In genomic region chr2:228458364-228458763, GRCh38 we compare ENCODE assay signal across 11 cellular contexts.
"Had no signal": no experiment of that assay in that cellular context is flagged by ENCODE, and none has a peak within 500 bp of the region (broad histone marks: within the 10 kb centered on the region; RNA-seq: fewer than 3 reads in every experiment).

No MANE protein-coding gene starts in this region.

- H3K27ac ChIP-seq: GM23248 had no signal

- DNase-seq: GM23248, GOT3, H7, H9, HCEC 1CT, HFFc6 had no signal

- H3K27ac Mint-ChIP-seq: GM23338, H9, HFFc6 had no signal

- H2AFZ ChIP-seq: GM23248, GM23338 had no signal

- H3K9me3 ChIP-seq: HAP-1 had no signal

- H3K9ac ChIP-seq: GM23248 had no signal

- H3K4me2 ChIP-seq: GM23338 had no signal

- H3K4me3 Mint-ChIP-seq: GM23338, H9, HFFc6 had no signal

- H3K36me3 ChIP-seq: HAP-1 had no signal

- H3K4me1 ChIP-seq: HAP-1 had no signal

- FAIRE-seq: H1, H54 had no signal

- ATAC-seq: GM23338, HCT116 had no signal

- H3K4me1 Mint-ChIP-seq: GM23338, H9 had no signal

- H3K4me3 ChIP-seq: GM23248, GM23338, HAP-1 had no signal
